14 cellular contexts compared by ENCODE assay signal in the genomic region with DNA sequence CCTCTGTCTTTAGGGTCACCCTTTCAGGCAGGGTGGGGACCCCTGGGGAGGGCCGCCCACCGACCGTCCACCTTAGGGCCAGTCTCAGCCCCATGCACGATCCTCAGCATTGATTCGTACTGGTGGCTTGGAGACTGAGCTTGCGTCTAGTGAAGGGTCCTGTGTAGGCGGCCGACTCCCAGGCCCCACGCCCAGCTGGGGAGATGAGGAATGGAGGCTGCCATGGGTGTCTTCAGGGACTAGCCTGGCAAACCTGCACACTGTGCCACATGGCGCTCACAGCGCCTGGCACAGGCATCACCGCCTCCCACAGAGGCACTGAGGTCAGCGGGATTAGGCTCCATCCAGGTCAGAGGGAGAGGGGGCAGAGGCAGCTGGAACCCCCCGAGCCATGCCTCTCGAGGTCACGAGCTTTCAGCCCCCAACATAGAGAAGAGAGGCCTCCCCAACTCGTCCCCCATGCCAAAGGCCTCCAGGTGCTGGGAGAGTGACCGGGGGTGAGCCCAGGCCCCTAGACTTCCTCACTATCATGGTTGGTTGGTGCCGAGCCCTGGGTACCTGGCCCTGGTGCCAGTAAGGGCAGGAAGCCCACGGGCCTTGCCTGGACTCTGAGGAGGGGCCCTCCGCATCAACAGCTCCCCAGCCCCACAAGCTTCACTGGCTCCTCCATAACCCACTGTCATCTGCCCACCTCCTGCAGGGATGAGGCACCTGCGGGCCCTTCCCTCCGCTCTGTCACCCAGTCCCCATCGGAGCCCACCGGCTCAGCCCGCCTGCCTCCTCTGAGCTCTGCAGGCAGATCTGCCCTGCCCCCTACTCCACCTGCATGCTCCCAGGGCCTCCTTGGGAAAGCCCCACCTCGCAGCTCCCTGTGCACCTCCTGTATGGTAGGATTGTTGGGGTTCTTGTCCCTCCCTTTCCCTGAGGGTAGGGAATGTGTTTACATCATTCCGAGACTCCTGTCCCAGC.
"Had no signal": no experiment of that assay in that cellular context is flagged by ENCODE, and none has a peak within 500 bp of the region (broad histone marks: within the 10 kb centered on the region; RNA-seq: fewer than 3 reads in every experiment).

No MANE protein-coding gene starts in this region.

- H3K9me3 Mint-ChIP-seq: activated CD4-positive, alpha-beta T cell treated with anti-CD3 and anti-CD28 coated beads, Interleukin-2, amount 10 ng/mL, durations not matched to agents 7 days and 5 days; neural crest cell; stimulated activated memory B cell treated with anti-CD40 and anti-IgM and Interleukin-4, amounts not matched to agents 10 μg/mL and 1 μg/mL and 100 μg/mL, for 72 hours had no signal

- H3K27ac Mint-ChIP-seq: activated CD4-positive, alpha-beta T cell treated with anti-CD3 and anti-CD28 coated beads, Interleukin-2, amount 10 ng/mL, durations not matched to agents 7 days and 5 days; stimulated activated memory B cell treated with anti-CD40 and anti-IgM and Interleukin-4, amounts not matched to agents 10 μg/mL and 1 μg/mL and 100 μg/mL, for 72 hours had no signal

- H3K4me3 ChIP-seq: esophagus muscularis mucosa, ovary, tibial nerve, uterus had no signal

- DNase-seq: activated CD4-positive, alpha-beta T cell treated with anti-CD3 and anti-CD28 coated beads, Interleukin-2, amount 10 ng/mL, durations not matched to agents 7 days and 5 days; activated naive CD4-positive, alpha-beta T cell; hippocampal formation; substantia nigra; T-helper 2 cell; uterus had no signal

- H3K9me3 ChIP-seq: esophagus muscularis mucosa, ovary, tibial nerve, uterus had no signal

- H3K4me3 Mint-ChIP-seq: activated CD4-positive, alpha-beta T cell treated with anti-CD3 and anti-CD28 coated beads, Interleukin-2, amount 10 ng/mL, durations not matched to agents 7 days and 5 days; neural crest cell; stimulated activated memory B cell treated with anti-CD40 and anti-IgM and Interleukin-4, amounts not matched to agents 10 μg/mL and 1 μg/mL and 100 μg/mL, for 72 hours had no signal

- H3K36me3 Mint-ChIP-seq: stimulated activated memory B cell treated with anti-CD40 and anti-IgM and Interleukin-4, amounts not matched to agents 10 μg/mL and 1 μg/mL and 100 μg/mL, for 72 hours had no signal

- ATAC-seq: stimulated activated memory B cell treated with anti-CD40 and anti-IgM and Interleukin-4, amounts not matched to agents 10 μg/mL and 1 μg/mL and 100 μg/mL, for 72 hours had no signal

- H3K4me1 Mint-ChIP-seq: activated CD4-positive, alpha-beta T cell treated with anti-CD3 and anti-CD28 coated beads, Interleukin-2, amount 10 ng/mL, durations not matched to agents 7 days and 5 days had no signal

- H3K27me3 ChIP-seq: esophagus muscularis mucosa, ovary, tibial nerve, uterus had no signal

- FAIRE-seq: colon, endometrium, keratinocyte had no signal

- H3K36me3 ChIP-seq: esophagus muscularis mucosa, ovary, tibial nerve, uterus had no signal

- H3K27ac ChIP-seq: esophagus muscularis mucosa, ovary, tibial nerve, uterus had no signal

- H3K4me1 ChIP-seq: esophagus muscularis mucosa, tibial nerve, uterus had no signal

- H3K27me3 Mint-ChIP-seq: activated CD4-positive, alpha-beta T cell treated with anti-CD3 and anti-CD28 coated beads, Interleukin-2, amount 10 ng/mL, durations not matched to agents 7 days and 5 days; stimulated activated memory B cell treated with anti-CD40 and anti-IgM and Interleukin-4, amounts not matched to agents 10 μg/mL and 1 μg/mL and 100 μg/mL, for 72 hours had no signal
